Comparison of ENCODE assay signal across 31 cellular contexts in genomic region chr1:203186091-203186445, GRCh38. TPM values are rescaled to one million over a fixed set of nuclear protein-coding genes. Genes with fewer than 3 reads are reported as not detected.
DNase-seq lines count a peak whose midpoint lies in the region; ATAC-seq and TF ChIP-seq lines count a peak whose summit lies in the region.
"Had no signal": no experiment of that assay in that cellular context is flagged by ENCODE, and none has a peak within 500 bp of the region (broad histone marks: within the 10 kb centered on the region; RNA-seq: fewer than 3 reads in every experiment).

No MANE protein-coding gene starts in this region.

- H3K27ac ChIP-seq in BLaER1 = no peak overlapping the region
- peak overlapping the region; percentile 68 for H3K27ac ChIP-seq in angular gyrus (ENCODE audit: low read depth, low read length)
- no peak overlapping the region for H3K27ac ChIP-seq in psoas muscle
- H3K27ac ChIP-seq in stomach = peak overlapping the region in 1 of 5 donors; percentile 62
- H3K27ac ChIP-seq: adrenal gland, cardiac muscle cell, ovary, PC-9, testis had no signal

- TF ChIP-seq POLR2A in stomach (IDR thresholded peaks at IDR 0.05) = no peak

- TF ChIP-seq EP300 in stomach (IDR thresholded peaks at IDR 0.05) = no peak

- no peaks in the 10 kb centered on the region for H3K27me3 ChIP-seq in BLaER1
- H3K27me3 ChIP-seq in psoas muscle (ENCODE audit: insufficient read depth in 3 of 3, low read length in 2 of 3) = no peaks in the 10 kb centered on the region
- peaks cover 0 to 6% (median 0%) of the 10 kb centered on the region in 3 donors for H3K27me3 ChIP-seq in stomach
- H3K27me3 ChIP-seq: adrenal gland, cardiac muscle cell, ovary, testis had no signal

- DNase-seq in fibroblast of pulmonary artery (ENCODE audit: low read depth) (no peak), psoas muscle (no peak), stomach (no peak), amygdala (lab: John Stamatoyannopoulos, UW) (no peak)
- no peak for DNase-seq in effector CD4-positive, alpha-beta T cell
- DNase-seq: activated CD4-positive, alpha-beta T cell treated with anti-CD3 and anti-CD28 coated beads, Interleukin-2, amount 10 ng/mL, durations not matched to agents 24 days and 14 days; activated CD8-positive, alpha-beta memory T cell treated with anti-CD3 and anti-CD28 coated beads, Interleukin-2, amount 10 ng/mL, durations not matched to agents 7 days and 5 days; activated naive CD4-positive, alpha-beta T cell treated with anti-CD3 and anti-CD28 coated beads for 36 hours; activated T-cell treated with anti-CD3 and anti-CD28 coated beads, Interleukin-2, amount 50 U/mL, for 72 hours; CD4-positive, alpha-beta memory T cell; cortex of kidney; DMS 273 treated with DMSO at 0.1 percent for 48 hours; left colon; naive B cell; NCI-H1105; NCI-H1930; NCI-H524 treated with DMSO at 0.1 percent for 48 hours; NK-92 treated with Interleukin-12 subunit alpha and Interleukin-12 subunit beta, amount 100 ng/mL, for 24 hours; PC-9; stimulated activated CD4-positive, alpha-beta T cell treated with anti-CD3 and anti-CD28 coated beads, Interleukin-4, amount 100 ng/mL, for 1 hour had no signal

- 89 to 93% (median 89%) methylated on average over 4 to 5 of the region's 5 CpGs for WGBS in psoas muscle, 3 donors
- WGBS in stomach, 5 donors = 72 to 86% (median 75%) methylated on average over 5 of the region's 5 CpGs

- no peak for ATAC-seq in psoas muscle
- no peak for ATAC-seq in HG02885 (IDR thresholded peaks at IDR 0.05; ENCODE audit: poor library complexity, unreplicated experiment)
- ATAC-seq: activated CD8-positive, alpha-beta memory T cell treated with anti-CD3 and anti-CD28 coated beads, Interleukin-2, amount 10 ng/mL, durations not matched to agents 7 days and 5 days; activated T-cell treated with anti-CD3 and anti-CD28 coated beads, Interleukin-2, amount 50 U/mL, for 72 hours had no signal

- H3K4me3 ChIP-seq in BLaER1 (no peak overlapping the region), fibroblast of pulmonary artery (replicated peaks; ENCODE audit: low read depth, low read length) (peak overlapping the region; percentile 34), psoas muscle (peak overlapping the region; percentile 2), stomach (no peak overlapping the region)
- H3K4me3 ChIP-seq: adrenal gland, cardiac muscle cell, ovary, PC-9, testis had no signal

- intact Hi-C loops in psoas muscle (cut with DNase I) = no loop called here
- intact Hi-C loops in stomach (cut with DNase I; ENCODE audit: low total_unique reads) = no loop called here

- H4K20me1 ChIP-seq in BLaER1 = no peaks in the 10 kb centered on the region

- TF ChIP-seq CTCF in fibroblast of pulmonary artery (IDR thresholded peaks at IDR 0.05; ENCODE audit: low read length, missing control alignments) (no peak), psoas muscle (IDR thresholded peaks at IDR 0.05) (no peak), stomach (IDR thresholded peaks at IDR 0.05) (no peak)

- H3K4me1 ChIP-seq in BLaER1 (peaks cover 64% of the 10 kb centered on the region), psoas muscle (peaks cover 19% of the 10 kb centered on the region), stomach (peaks cover 0 to 23% (median 12%) of the 10 kb centered on the region in 4 donors)
- H3K4me1 ChIP-seq: adrenal gland had no signal

- H3K36me3 ChIP-seq in BLaER1 = no peaks in the 10 kb centered on the region
- no peaks in the 10 kb centered on the region for H3K36me3 ChIP-seq in psoas muscle (ENCODE audit: insufficient read depth in 1 of 2, low read depth in 1 of 2)
- no peaks in the 10 kb centered on the region for H3K36me3 ChIP-seq in stomach
- H3K36me3 ChIP-seq: adrenal gland, cardiac muscle cell, ovary had no signal

- peak overlapping the region; percentile 74; the same call in 1 of the 2 replicates for H3K4me2 ChIP-seq in BLaER1
- H3K4me2 ChIP-seq: PC-9 had no signal

- no peak overlapping the region for H3K9ac ChIP-seq in BLaER1

- H3K9me3 ChIP-seq in BLaER1 = no peaks in the 10 kb centered on the region
- H3K9me3 ChIP-seq in psoas muscle = no peaks in the 10 kb centered on the region
- no peaks in the 10 kb centered on the region for H3K9me3 ChIP-seq in stomach
- H3K9me3 ChIP-seq: adrenal gland, ovary, testis had no signal

RNA-seq across cellular contexts. Expression of gene CHI3L1, which starts 0.4 kb away (rescaled TPM):
- total RNA-seq in psoas muscle (100 to 1,000 TPM in 1 of 4 donors, 10 to 100 TPM in 1, 1 to 10 TPM in 2; 1.7 to 156 (median 37.0) TPM), stomach (1 to 10 TPM in 2 of 5 donors, not detected in 3; 1.1 to 3.9 TPM)
- polyA plus RNA-seq in psoas muscle (10 to 100 TPM in 1 of 3 donors, 1 to 10 TPM in 2; 8.4 to 11.1 (median 9.9) TPM), stomach (10 to 100 TPM in 1 of 3 donors, 1 to 10 TPM in 2; 2.0 to 28.1 (median 6.0) TPM)
- total RNA-seq: activated CD4-positive, alpha-beta T cell treated with anti-CD3 and anti-CD28 coated beads, Interleukin-2, amount 10 ng/mL, durations not matched to agents 24 days and 14 days; activated CD8-positive, alpha-beta memory T cell treated with anti-CD3 and anti-CD28 coated beads, Interleukin-2, amount 10 ng/mL, durations not matched to agents 7 days and 5 days; activated T-cell treated with anti-CD3 and anti-CD28 coated beads, Interleukin-2, amount 50 U/mL, for 72 hours; cardiac muscle cell; H4; PC-9 had no signal
- polyA plus RNA-seq: CD4-positive, alpha-beta memory T cell; IgD-negative memory B cell had no signal

RNA-seq across cellular contexts. Expression of gene MYBPH, which starts 10.4 kb away (rescaled TPM):
- total RNA-seq in psoas muscle (100 to 1,000 TPM in 3 of 4 donors, 10 to 100 TPM in 1; 18.0 to 882 (median 334) TPM), stomach (not detected)
- polyA plus RNA-seq in psoas muscle (10 to 100 TPM; 20.6 to 39.1 (median 33.4) TPM), stomach (under 1 TPM in 2 of 3 donors, not detected in 1; 0.05 to 0.19 TPM)
- total RNA-seq: activated CD4-positive, alpha-beta T cell treated with anti-CD3 and anti-CD28 coated beads, Interleukin-2, amount 10 ng/mL, durations not matched to agents 24 days and 14 days; activated CD8-positive, alpha-beta memory T cell treated with anti-CD3 and anti-CD28 coated beads, Interleukin-2, amount 10 ng/mL, durations not matched to agents 7 days and 5 days; activated naive CD4-positive, alpha-beta T cell treated with anti-CD3 and anti-CD28 coated beads for 36 hours; activated T-cell treated with anti-CD3 and anti-CD28 coated beads, Interleukin-2, amount 50 U/mL, for 72 hours; adrenal gland; CD4-positive, alpha-beta memory T cell; H4; left colon; mesothelial cell of epicardium; PC-9; Right ventricle myocardium superior had no signal
- polyA plus RNA-seq: CD4-positive, alpha-beta memory T cell; IgD-negative memory B cell had no signal

RNA-seq across cellular contexts. Expression of gene CHIT1, which starts 43.4 kb away (rescaled TPM):
- total RNA-seq in psoas muscle = under 1 TPM in 2 of 4 donors, not detected in 2; 0.08 to 0.27 TPM
- under 1 TPM in 2 of 3 donors, not detected in 1; 0.04 to 0.10 TPM for polyA plus RNA-seq in psoas muscle
- total RNA-seq in stomach = under 1 TPM in 1 of 5 donors, not detected in 4; 0.18 TPM
- polyA plus RNA-seq in stomach = under 1 TPM in 1 of 3 donors, not detected in 2; 0.05 TPM
- total RNA-seq: H4, PC-9 had no signal
- polyA plus RNA-seq: cardiac muscle cell; CD4-positive, alpha-beta memory T cell had no signal

RNA-seq across cellular contexts. Expression of gene ADORA1, which starts 58.5 kb away (rescaled TPM):
- total RNA-seq in psoas muscle (10 to 100 TPM in 1 of 4 donors, 1 to 10 TPM in 3; 1.2 to 10.4 (median 6.1) TPM), stomach (1 to 10 TPM in 2 of 5 donors, under 1 TPM in 1, not detected in 2; 0.18 to 3.1 (median 1.2) TPM)
- polyA plus RNA-seq in psoas muscle (1 to 10 TPM; 1.1 to 1.8 (median 1.3) TPM), stomach (1 to 10 TPM in 2 of 3 donors, under 1 TPM in 1; 0.30 to 4.2 (median 3.7) TPM)
- total RNA-seq: activated CD4-positive, alpha-beta T cell treated with anti-CD3 and anti-CD28 coated beads, Interleukin-2, amount 10 ng/mL, durations not matched to agents 24 days and 14 days; activated CD8-positive, alpha-beta memory T cell treated with anti-CD3 and anti-CD28 coated beads, Interleukin-2, amount 10 ng/mL, durations not matched to agents 7 days and 5 days; activated naive CD4-positive, alpha-beta T cell treated with anti-CD3 and anti-CD28 coated beads for 36 hours; activated T-cell treated with anti-CD3 and anti-CD28 coated beads, Interleukin-2, amount 50 U/mL, for 72 hours; CD4-positive, alpha-beta memory T cell had no signal
- polyA plus RNA-seq: IgD-negative memory B cell had no signal

Comparison
In these comparisons a context has a peak if more than half of its experiments do, and no peak if none do; other contexts are left out.
1. H3K4me3 ChIP-seq: peak in fibroblast of pulmonary artery (single experiment) and psoas muscle (single experiment); none in BLaER1 (single experiment) and stomach (0 of 4).
2. RNA of gene MYBPH, which starts 10.4 kb away (total RNA-seq): 18.0 to 882 TPM in psoas muscle; not detected in stomach; every median in the first group is over 10 times any median in the second.